32 cellular contexts compared by ENCODE assay signal in the genomic region with DNA sequence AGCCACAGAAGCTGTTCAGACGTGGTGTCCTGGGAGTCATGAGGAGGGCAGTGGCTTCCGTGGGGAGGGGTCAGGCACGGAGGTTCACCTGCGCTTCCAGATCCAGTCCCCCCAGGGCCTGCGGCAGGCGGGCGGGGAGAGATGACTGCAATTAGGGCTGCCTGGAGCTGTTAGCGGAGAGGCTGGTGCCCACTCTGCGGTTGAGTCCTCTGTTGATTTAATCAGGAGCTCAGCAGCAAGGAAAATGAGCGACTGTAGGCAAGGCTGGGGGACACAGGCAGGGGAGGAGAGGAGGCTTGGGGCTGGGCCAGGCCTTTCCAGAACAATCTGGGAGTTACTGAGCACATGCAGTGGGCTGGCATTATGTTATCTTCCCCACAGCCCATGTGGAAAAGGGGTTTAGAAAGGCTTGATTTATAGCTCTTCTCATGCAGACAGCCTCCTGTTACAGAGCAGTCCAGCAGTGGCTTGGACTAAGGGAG. TPM values are rescaled to one million over a fixed set of nuclear protein-coding genes. Genes with fewer than 3 reads are reported as not detected.
A peak's percentile ranks its signal among the peaks of the same experiment; 100 is the strongest.
DNase-seq lines count a peak whose midpoint lies in the region; ATAC-seq and TF ChIP-seq lines count a peak whose summit lies in the region.
"Had no signal": no experiment of that assay in that cellular context is flagged by ENCODE, and none has a peak within 500 bp of the region (broad histone marks: within the 10 kb centered on the region; RNA-seq: fewer than 3 reads in every experiment).

No MANE protein-coding gene starts in this region.

- peaks cover 13% of the 10 kb centered on the region for H3K4me1 ChIP-seq in CD4-positive, CD25-positive, alpha-beta regulatory T cell (ENCODE audit: control insufficient read depth, insufficient read depth, low read length, poor library complexity, severe bottlenecking)

- H3K27ac Mint-ChIP-seq in CD4-positive, CD25-positive, alpha-beta regulatory T cell, result peak overlapping the region in 2 of 3 donors; percentile 46 to 96
- H3K27ac Mint-ChIP-seq in neural crest cell (ENCODE audit: unreplicated experiment) (no peak overlapping the region), HFFc6 (no peak overlapping the region)
- no peak overlapping the region for H3K27ac Mint-ChIP-seq in activated CD4-positive, alpha-beta T cell treated with anti-CD3 and anti-CD28 coated beads for 36 hours
- H3K27ac Mint-ChIP-seq: activated CD8-positive, alpha-beta T cell treated with anti-CD3 and anti-CD28 coated beads for 36 hours; activated naive CD8-positive, alpha-beta T cell treated with anti-CD3 and anti-CD28 coated beads for 36 hours; dendritic cell treated with granulocyte-macrophage colony-stimulating factor and Interleukin-4, amounts not matched to agents 40 ng/mL and 50 ng/mL, for 4 days; endodermal cell; neural progenitor cell; stimulated activated naive B cell treated with anti-CD40 and anti-IgM and Interleukin-4, amounts not matched to agents 10 μg/mL and 1 μg/mL and 100 μg/mL, for 72 hours had no signal

- H3K9me3 ChIP-seq in CD4-positive, CD25-positive, alpha-beta regulatory T cell (ENCODE audit: control insufficient read depth in 2 of 2, low read length in 2 of 2), result no peaks in the 10 kb centered on the region
- H3K9me3 ChIP-seq: esophagus squamous epithelium, heart right ventricle, right lobe of liver had no signal

- H3K36me3 ChIP-seq in CD4-positive, CD25-positive, alpha-beta regulatory T cell (ENCODE audit: control insufficient read depth, insufficient read depth, low read length), result no peaks in the 10 kb centered on the region
- H3K36me3 ChIP-seq: neural progenitor cell, right lobe of liver had no signal

- H3K4me3 Mint-ChIP-seq in CD4-positive, CD25-positive, alpha-beta regulatory T cell, result peak overlapping the region in 1 of 4 donors; percentile 63
- peak overlapping the region; percentile 38 for H3K4me3 Mint-ChIP-seq in neural crest cell
- no peak overlapping the region for H3K4me3 Mint-ChIP-seq in HFFc6
- no peak overlapping the region for H3K4me3 Mint-ChIP-seq in activated CD4-positive, alpha-beta T cell treated with anti-CD3 and anti-CD28 coated beads for 36 hours
- H3K4me3 Mint-ChIP-seq: activated CD8-positive, alpha-beta T cell treated with anti-CD3 and anti-CD28 coated beads for 36 hours; activated naive CD8-positive, alpha-beta T cell treated with anti-CD3 and anti-CD28 coated beads for 36 hours; CD14-positive monocyte; central memory CD8-positive, alpha-beta T cell; dendritic cell treated with granulocyte-macrophage colony-stimulating factor and Interleukin-4, amounts not matched to agents 40 ng/mL and 50 ng/mL, for 4 days; endodermal cell; neural progenitor cell; stimulated activated naive B cell treated with anti-CD40 and anti-IgM and Interleukin-4, amounts not matched to agents 10 μg/mL and 1 μg/mL and 100 μg/mL, for 72 hours had no signal

- peaks cover 0 to 22% (median 16%) of the 10 kb centered on the region in 4 donors for H3K4me1 Mint-ChIP-seq in CD4-positive, CD25-positive, alpha-beta regulatory T cell
- H3K4me1 Mint-ChIP-seq in neural crest cell, result peaks cover 20% of the 10 kb centered on the region
- H3K4me1 Mint-ChIP-seq in HFFc6 (ENCODE audit: low read depth), result peaks cover 40% of the 10 kb centered on the region
- peaks cover 22% of the 10 kb centered on the region for H3K4me1 Mint-ChIP-seq in activated CD4-positive, alpha-beta T cell treated with anti-CD3 and anti-CD28 coated beads for 36 hours

- TF ChIP-seq CTCF in VCaP (conservative IDR thresholded peaks at IDR 0.05) (no peak), neural crest cell (conservative IDR thresholded peaks at IDR 0.05) (no peak), HFFc6 (IDR thresholded peaks at IDR 0.05) (no peak)

- H3K9me3 Mint-ChIP-seq in CD4-positive, CD25-positive, alpha-beta regulatory T cell, result no peaks in the 10 kb centered on the region
- no peaks in the 10 kb centered on the region for H3K9me3 Mint-ChIP-seq in neural crest cell
- no peaks in the 10 kb centered on the region for H3K9me3 Mint-ChIP-seq in HFFc6
- H3K9me3 Mint-ChIP-seq in activated CD4-positive, alpha-beta T cell treated with anti-CD3 and anti-CD28 coated beads for 36 hours (ENCODE audit: low read depth), result no peaks in the 10 kb centered on the region
- H3K9me3 Mint-ChIP-seq: activated CD8-positive, alpha-beta T cell treated with anti-CD3 and anti-CD28 coated beads for 36 hours; activated naive CD8-positive, alpha-beta T cell treated with anti-CD3 and anti-CD28 coated beads for 36 hours; central memory CD8-positive, alpha-beta T cell; dendritic cell treated with granulocyte-macrophage colony-stimulating factor and Interleukin-4, amounts not matched to agents 40 ng/mL and 50 ng/mL, for 4 days; endodermal cell; neural progenitor cell; stimulated activated naive B cell treated with anti-CD40 and anti-IgM and Interleukin-4, amounts not matched to agents 10 μg/mL and 1 μg/mL and 100 μg/mL, for 72 hours had no signal

- no peak overlapping the region for H3K27ac ChIP-seq in CD4-positive, CD25-positive, alpha-beta regulatory T cell (ENCODE audit: insufficient read depth, low read length, poor library complexity, severe bottlenecking)
- peak overlapping the region; percentile 100 for H3K27ac ChIP-seq in VCaP
- H3K27ac ChIP-seq: esophagus squamous epithelium, heart right ventricle, neural progenitor cell, right lobe of liver had no signal

- H3K27me3 Mint-ChIP-seq in CD4-positive, CD25-positive, alpha-beta regulatory T cell, result no peaks in the 10 kb centered on the region
- H3K27me3 Mint-ChIP-seq in neural crest cell (ENCODE audit: low read depth), result no peaks in the 10 kb centered on the region
- peaks cover 12% of the 10 kb centered on the region for H3K27me3 Mint-ChIP-seq in HFFc6 (ENCODE audit: insufficient read depth)
- no peaks in the 10 kb centered on the region for H3K27me3 Mint-ChIP-seq in activated CD4-positive, alpha-beta T cell treated with anti-CD3 and anti-CD28 coated beads for 36 hours
- H3K27me3 Mint-ChIP-seq: activated CD8-positive, alpha-beta T cell treated with anti-CD3 and anti-CD28 coated beads for 36 hours; activated naive CD8-positive, alpha-beta T cell treated with anti-CD3 and anti-CD28 coated beads for 36 hours; central memory CD8-positive, alpha-beta T cell; dendritic cell treated with granulocyte-macrophage colony-stimulating factor and Interleukin-4, amounts not matched to agents 40 ng/mL and 50 ng/mL, for 4 days; stimulated activated naive B cell treated with anti-CD40 and anti-IgM and Interleukin-4, amounts not matched to agents 10 μg/mL and 1 μg/mL and 100 μg/mL, for 72 hours had no signal

- POLR2A ChIA-PET in activated CD4-positive, alpha-beta T cell treated with anti-CD3 and anti-CD28 coated beads for 36 hours (lab: Charles Lee), result no interaction called here

- CTCF ChIA-PET in activated CD4-positive, alpha-beta T cell treated with anti-CD3 and anti-CD28 coated beads for 36 hours (lab: Charles Lee), result interaction anchor here (1.3 kb wide), 2 partner anchors 36 to 40 kb away, joined by 4 to 5 read pairs; no protein-coding TSS in a partner anchor

- intact Hi-C loops in activated CD4-positive, alpha-beta T cell treated with anti-CD3 and anti-CD28 coated beads for 36 hours (cut with DNase I, micrococcal nuclease), result no loop called here

- no peak for ATAC-seq in CD4-positive, CD25-positive, alpha-beta regulatory T cell (ENCODE audit: low read depth in 2 of 2)
- no peak for ATAC-seq in activated CD4-positive, alpha-beta T cell treated with anti-CD3 and anti-CD28 coated beads for 36 hours
- ATAC-seq: activated CD4-positive, CD25-positive, alpha-beta regulatory T cell treated with anti-CD3 and anti-CD28 coated beads, Interleukin-2, amount 50 U/mL, for 24 hours; activated CD8-positive, alpha-beta T cell treated with anti-CD3 and anti-CD28 coated beads for 36 hours; heart right ventricle; right lobe of liver; stimulated activated naive B cell treated with anti-CD40 and anti-IgM and Interleukin-4, amounts not matched to agents 10 μg/mL and 1 μg/mL and 100 μg/mL, for 72 hours had no signal

- no peak for DNase-seq in CD4-positive, CD25-positive, alpha-beta regulatory T cell
- peak; percentile 59 for DNase-seq in NCI-H2107 (lab: John Stamatoyannopoulos, UW)
- DNase-seq in neural crest cell (ENCODE audit: low read depth, low spot score), result no peak
- no peak for DNase-seq in HFFc6
- DNase-seq in KG1 (lab: John Stamatoyannopoulos, UW), result no peak
- DNase-seq in activated CD4-positive, alpha-beta T cell treated with anti-CD3 and anti-CD28 coated beads for 36 hours, result no peak
- DNase-seq in middle frontal gyrus (ENCODE audit: extremely low spot score, low spot score), result no peak
- DNase-seq: activated CD8-positive, alpha-beta T cell treated with anti-CD3 and anti-CD28 coated beads for 36 hours; activated effector memory CD4-positive, alpha-beta T cell treated with Interleukin-2 at 50 U/mL for 16 hours; activated naive CD8-positive, alpha-beta T cell treated with anti-CD3 and anti-CD28 coated beads for 36 hours; Calu3; esophagus squamous epithelium; foreskin melanocyte; heart right ventricle; mammary epithelial cell; NCI-H1092 treated with DMSO at 0.1 percent for 48 hours; NCI-H2029 treated with DMSO at 0.1 percent for 48 hours; NCI-H510A; NK-92 treated with Interleukin-12 subunit alpha and Interleukin-12 subunit beta, amount 100 ng/mL, for 24 hours; posterior cingulate gyrus; right lobe of liver; SIG-M5; stimulated activated CD4-positive, alpha-beta T cell treated with anti-CD3 and anti-CD28 coated beads, Interleukin-4, amount 100 ng/mL, for 4 hours; stimulated activated naive B cell treated with anti-CD40 and anti-IgM and Interleukin-4, amounts not matched to agents 10 μg/mL and 1 μg/mL and 100 μg/mL, for 72 hours; T-helper 1 cell had no signal

- H3K36me3 Mint-ChIP-seq in CD4-positive, CD25-positive, alpha-beta regulatory T cell, result no peaks in the 10 kb centered on the region
- H3K36me3 Mint-ChIP-seq in neural crest cell (ENCODE audit: low read depth) (peaks cover 10% of the 10 kb centered on the region), HFFc6 (ENCODE audit: low read depth) (peaks cover 39% of the 10 kb centered on the region)
- H3K36me3 Mint-ChIP-seq in activated CD4-positive, alpha-beta T cell treated with anti-CD3 and anti-CD28 coated beads for 36 hours (ENCODE audit: low read depth), result peaks cover 10% of the 10 kb centered on the region

- H3K27me3 ChIP-seq in CD4-positive, CD25-positive, alpha-beta regulatory T cell (ENCODE audit: control insufficient read depth, insufficient read depth, low read length), result no peaks in the 10 kb centered on the region
- H3K27me3 ChIP-seq: esophagus squamous epithelium, heart right ventricle, neural progenitor cell, right lobe of liver had no signal

- no peak overlapping the region for H3K4me3 ChIP-seq in CD4-positive, CD25-positive, alpha-beta regulatory T cell (ENCODE audit: low read depth, low read length)
- H3K4me3 ChIP-seq: esophagus squamous epithelium, heart right ventricle, neural progenitor cell, right lobe of liver had no signal

RNA-seq across cellular contexts. Expression of a gene that starts 13.1 kb away (rescaled TPM):
- 3.6 TPM for total RNA-seq in CD4-positive, CD25-positive, alpha-beta regulatory T cell
- polyA plus RNA-seq in CD4-positive, CD25-positive, alpha-beta regulatory T cell, result under 1 TPM; 0.10 to 0.40 (median 0.25) TPM
- total RNA-seq in neural crest cell, result 36.4 and 40.5 TPM in 2 replicates
- total RNA-seq in HFFc6 (2021; fragmentation: NEBNext Ultra II Directional; extraction: Animal tissue kit (Norgen Biotek cat#: 25700)), result 10 to 100 TPM; 48.1 to 58.0 (median 51.8) TPM
- 10 to 100 TPM in 1 of 2 experiments, 1 to 10 TPM in 1; 9.0 to 10.9 TPM for total RNA-seq in activated CD4-positive, alpha-beta T cell treated with anti-CD3 and anti-CD28 coated beads for 36 hours

RNA-seq across cellular contexts. Expression of a gene that starts 17.7 kb away (rescaled TPM):
- 22.4 TPM for total RNA-seq in CD4-positive, CD25-positive, alpha-beta regulatory T cell
- polyA plus RNA-seq in CD4-positive, CD25-positive, alpha-beta regulatory T cell, result 10 to 100 TPM; 23.0 to 37.6 (median 29.4) TPM
- 286 and 296 TPM in 2 replicates for total RNA-seq in neural crest cell
- total RNA-seq in HFFc6 (2021; fragmentation: NEBNext Ultra II Directional; extraction: Animal tissue kit (Norgen Biotek cat#: 25700)), result 100 to 1,000 TPM; 386 to 478 (median 429) TPM
- total RNA-seq in activated CD4-positive, alpha-beta T cell treated with anti-CD3 and anti-CD28 coated beads for 36 hours, result 100 to 1,000 TPM; 261 to 267 TPM

RNA-seq across cellular contexts. Expression of a gene that starts 20.1 kb away (rescaled TPM):
- total RNA-seq in CD4-positive, CD25-positive, alpha-beta regulatory T cell, result 25.7 TPM
- 10 to 100 TPM; 39.9 to 50.4 (median 46.3) TPM for polyA plus RNA-seq in CD4-positive, CD25-positive, alpha-beta regulatory T cell
- total RNA-seq in neural crest cell, result 45.3 and 47.1 TPM in 2 replicates
- 10 to 100 TPM; 65.9 to 75.0 (median 68.8) TPM for total RNA-seq in HFFc6 (2021; fragmentation: NEBNext Ultra II Directional; extraction: Animal tissue kit (Norgen Biotek cat#: 25700))
- total RNA-seq in activated CD4-positive, alpha-beta T cell treated with anti-CD3 and anti-CD28 coated beads for 36 hours, result 10 to 100 TPM; 21.3 to 22.9 TPM

RNA-seq across cellular contexts. Expression of a gene that starts 21.2 kb away (rescaled TPM):
- total RNA-seq in CD4-positive, CD25-positive, alpha-beta regulatory T cell, result 26.0 TPM
- polyA plus RNA-seq in CD4-positive, CD25-positive, alpha-beta regulatory T cell, result 1 to 10 TPM; 4.1 to 8.1 (median 5.8) TPM
- 55.9 and 61.4 TPM in 2 replicates for total RNA-seq in neural crest cell
- 10 to 100 TPM; 27.9 to 42.1 (median 34.7) TPM for total RNA-seq in HFFc6 (2021; fragmentation: NEBNext Ultra II Directional; extraction: Animal tissue kit (Norgen Biotek cat#: 25700))
- 10 to 100 TPM; 23.6 to 27.2 TPM for total RNA-seq in activated CD4-positive, alpha-beta T cell treated with anti-CD3 and anti-CD28 coated beads for 36 hours

RNA-seq across cellular contexts. Expression of a gene that starts 23.5 kb away (rescaled TPM):
- total RNA-seq in CD4-positive, CD25-positive, alpha-beta regulatory T cell, result 21.1 TPM
- polyA plus RNA-seq in CD4-positive, CD25-positive, alpha-beta regulatory T cell, result 10 to 100 TPM; 36.8 to 47.8 (median 43.2) TPM
- total RNA-seq in neural crest cell, result 29.2 and 33.7 TPM in 2 replicates
- total RNA-seq in HFFc6 (2021; fragmentation: NEBNext Ultra II Directional; extraction: Animal tissue kit (Norgen Biotek cat#: 25700)), result 10 to 100 TPM; 54.1 to 95.6 (median 73.1) TPM
- 10 to 100 TPM; 19.9 to 21.3 TPM for total RNA-seq in activated CD4-positive, alpha-beta T cell treated with anti-CD3 and anti-CD28 coated beads for 36 hours

Comparison
In these comparisons a context has a peak if more than half of its experiments do, and no peak if none do; other contexts are left out.
1. H3K27ac Mint-ChIP-seq: peak in CD4-positive, CD25-positive, alpha-beta regulatory T cell (2 of 3); none in neural crest cell (single experiment), HFFc6 (single experiment) and activated CD4-positive, alpha-beta T cell treated with anti-CD3 and anti-CD28 coated beads for 36 hours (single experiment).
2. RNA of a gene that starts 17.7 kb away (total RNA-seq): 386 to 478 TPM in HFFc6, 286 to 296 TPM in neural crest cell and 261 to 267 TPM in activated CD4-positive, alpha-beta T cell treated with anti-CD3 and anti-CD28 coated beads for 36 hours; 22.4 TPM in CD4-positive, CD25-positive, alpha-beta regulatory T cell (single experiment); every median in the first group is over 10 times any median in the second.